12 cellular contexts compared by ENCODE assay signal in the genomic region with DNA sequence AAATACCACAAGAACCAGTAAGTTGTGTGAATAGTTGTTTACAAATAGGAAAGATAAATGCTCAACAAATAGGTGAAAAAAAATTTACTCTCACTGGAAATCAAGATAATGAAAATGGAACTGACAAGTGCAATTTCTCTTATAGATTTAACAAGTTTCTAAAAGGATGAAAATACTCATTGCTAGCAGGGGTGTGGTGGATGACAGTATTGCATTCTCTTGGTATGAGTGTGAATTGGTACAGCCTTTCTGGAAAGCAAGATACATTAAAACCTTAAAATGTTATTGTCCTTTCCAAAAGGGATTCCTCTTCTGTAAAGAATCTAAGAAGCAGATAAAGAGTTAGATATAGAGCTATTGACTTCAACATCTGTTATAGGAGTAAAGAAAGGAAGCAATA.
"Had no signal": no experiment of that assay in that cellular context is flagged by ENCODE, and none has a peak within 500 bp of the region (broad histone marks: within the 10 kb centered on the region; RNA-seq: fewer than 3 reads in every experiment).

No MANE protein-coding gene starts in this region.

- DNase-seq: activated CD4-positive, alpha-beta memory T cell treated with anti-CD3 and anti-CD28 coated beads for 36 hours; activated naive CD8-positive, alpha-beta T cell treated with anti-CD3 and anti-CD28 coated beads, Interleukin-2, amount 50 U/mL, for 24 hours; activated T-cell treated with anti-CD3 and anti-CD28 coated beads, Interleukin-2, amount 50 U/mL, for 48 hours; gastrocnemius medialis; kidney; left ventricle myocardium superior; mesenchymal stem cell; stimulated activated CD4-positive, alpha-beta T cell treated with anti-CD3 and anti-CD28 coated beads, Interleukin-4, amount 100 ng/mL, for 1 hour; stimulated activated CD8-positive, alpha-beta memory T cell treated with anti-CD3 and anti-CD28 coated beads, Interleukin-4, amount 100 ng/mL, for 48 hours; T-helper 17 cell had no signal

- H3K4me1 ChIP-seq: ascending aorta, gastrocnemius medialis had no signal

- H3K9me3 Mint-ChIP-seq: activated CD4-positive, alpha-beta memory T cell treated with anti-CD3 and anti-CD28 coated beads for 36 hours; activated naive CD8-positive, alpha-beta T cell treated with anti-CD3 and anti-CD28 coated beads, Interleukin-2, amount 50 U/mL, for 24 hours had no signal

- H3K27ac Mint-ChIP-seq: activated CD4-positive, alpha-beta memory T cell treated with anti-CD3 and anti-CD28 coated beads for 36 hours; activated naive CD8-positive, alpha-beta T cell treated with anti-CD3 and anti-CD28 coated beads, Interleukin-2, amount 50 U/mL, for 24 hours; T-helper 17 cell had no signal

- H3K27me3 Mint-ChIP-seq: T-helper 17 cell had no signal

- H3K4me1 Mint-ChIP-seq: T-helper 17 cell had no signal

- H3K27me3 ChIP-seq: ascending aorta, cardiac muscle cell, gastrocnemius medialis had no signal

- H3K27ac ChIP-seq: ascending aorta, cardiac muscle cell, gastrocnemius medialis had no signal

- H3K36me3 Mint-ChIP-seq: activated CD4-positive, alpha-beta memory T cell treated with anti-CD3 and anti-CD28 coated beads for 36 hours had no signal

- H3K9me3 ChIP-seq: ascending aorta, gastrocnemius medialis had no signal

- H3K36me3 ChIP-seq: ascending aorta, cardiac muscle cell, gastrocnemius medialis had no signal

- H3K4me3 ChIP-seq: ascending aorta, cardiac muscle cell, gastrocnemius medialis had no signal

- ATAC-seq: activated naive CD8-positive, alpha-beta T cell treated with anti-CD3 and anti-CD28 coated beads, Interleukin-2, amount 50 U/mL, for 24 hours; gastrocnemius medialis; left ventricle myocardium superior; T-helper 17 cell had no signal

- H3K4me3 Mint-ChIP-seq: activated CD4-positive, alpha-beta memory T cell treated with anti-CD3 and anti-CD28 coated beads for 36 hours; activated naive CD8-positive, alpha-beta T cell treated with anti-CD3 and anti-CD28 coated beads, Interleukin-2, amount 50 U/mL, for 24 hours; T-helper 17 cell had no signal
